ENCODE assay signal across 11 cellular contexts in genomic region chr17:37225458-37225857, GRCh38.
"Had no signal": no experiment of that assay in that cellular context is flagged by ENCODE, and none has a peak within 500 bp of the region (broad histone marks: within the 10 kb centered on the region; RNA-seq: fewer than 3 reads in every experiment).

No MANE protein-coding gene starts in this region.

- H3K27ac ChIP-seq: heart left ventricle, neutrophil, right atrium auricular region, skin epidermis, stomach, thoracic aorta had no signal

- H3K27me3 ChIP-seq: heart left ventricle, neutrophil, right atrium auricular region, stomach had no signal

- H3K4me3 Mint-ChIP-seq: activated naive CD8-positive, alpha-beta T cell; mesothelial cell of epicardium; T-helper 1 cell treated with Interleukin-12 subunit alpha and Interleukin-12 subunit beta and Interleukin-4 antibody, amounts not matched to agents 30 μg/mL and 1 μg/mL, for 36 hours had no signal

- H3K4me1 ChIP-seq: heart left ventricle, right atrium auricular region, stomach had no signal

- DNase-seq: activated CD4-positive, alpha-beta T cell treated with anti-CD3 and anti-CD28 coated beads, Interleukin-2, amount 50 U/mL, for 1 hour; activated effector memory CD4-positive, alpha-beta T cell treated with anti-CD3 and anti-CD28 coated beads, Interleukin-2, amount 50 U/mL, for 16 hours; heart left ventricle; stomach had no signal

- H3K9me3 ChIP-seq: heart left ventricle, neutrophil, right atrium auricular region, stomach, thoracic aorta had no signal

- H3K27ac Mint-ChIP-seq: activated naive CD8-positive, alpha-beta T cell; mesothelial cell of epicardium; T-helper 1 cell treated with Interleukin-12 subunit alpha and Interleukin-12 subunit beta and Interleukin-4 antibody, amounts not matched to agents 30 μg/mL and 1 μg/mL, for 36 hours had no signal

- H3K9me3 Mint-ChIP-seq: mesothelial cell of epicardium; T-helper 1 cell treated with Interleukin-12 subunit alpha and Interleukin-12 subunit beta and Interleukin-4 antibody, amounts not matched to agents 30 μg/mL and 1 μg/mL, for 36 hours had no signal

- H3K4me3 ChIP-seq: heart left ventricle, right atrium auricular region, skin epidermis, stomach, thoracic aorta had no signal

- H3K27me3 Mint-ChIP-seq: activated naive CD8-positive, alpha-beta T cell had no signal
